Comparison of ENCODE assay signal across 1 cellular context in genomic region chr10:12103743-12104142, GRCh38.
TF ChIP-seq lines count a peak whose summit lies in the region.

No MANE protein-coding gene starts in this region.

TF ChIP-seq in HepG2, 621 proteins besides CTCF, POLR2A, EP300 and RAD21 (continued from another document):
- TF ChIP-seq MNT (IDR thresholded peaks at IDR 0.05) (peak; percentile 64), ZNF160 (CRISPR knock-in tag; IDR thresholded peaks at IDR 0.05) (no peak)
